Comparison of ENCODE assay signal across 11 cellular contexts in genomic region chr12:46209165-46209564, GRCh38. TPM values are rescaled to one million over a fixed set of nuclear protein-coding genes. Genes with fewer than 3 reads are reported as not detected.
DNase-seq lines count a peak whose midpoint lies in the region; ATAC-seq and TF ChIP-seq lines count a peak whose summit lies in the region.
"Had no signal": no experiment of that assay in that cellular context is flagged by ENCODE, and none has a peak within 500 bp of the region (broad histone marks: within the 10 kb centered on the region; RNA-seq: fewer than 3 reads in every experiment).

No MANE protein-coding gene starts in this region.

- no peak overlapping the region for H2BK5ac ChIP-seq in H9 (ENCODE audit: insufficient read length, low read length)

- no peak overlapping the region for H4K5ac ChIP-seq in H9 (ENCODE audit: insufficient read length, low read depth, low read length)

- no peak overlapping the region for H3K4ac ChIP-seq in H9 (ENCODE audit: low read depth, low read length)

- H3K79me2 ChIP-seq in H9 (ENCODE audit: insufficient read depth, low read length) = peaks cover 3% of the 10 kb centered on the region; the same call in 1 of the 2 replicates

- no peak overlapping the region for H3K14ac ChIP-seq in H9 (ENCODE audit: insufficient read depth, low read length)

- peaks cover 46% of the 10 kb centered on the region for H3K36me3 ChIP-seq in CD4-positive, alpha-beta memory T cell (ENCODE audit: insufficient read depth, low read length)

- H3K9me3 ChIP-seq in CD4-positive, alpha-beta memory T cell (ENCODE audit: control insufficient read depth in 1 of 2, low read length in 2 of 2) = no peaks in the 10 kb centered on the region
- H3K9me3 ChIP-seq in H9 (ENCODE audit: control insufficient read depth, low read depth, low read length) = no peaks in the 10 kb centered on the region

- CTCF ChIA-PET in CD4-positive, alpha-beta memory T cell (lab: Charles Lee; ENCODE audit: partially characterized antibody) = interaction anchor here (0.6 to 2.4 kb wide), 4 partner anchors 8 to 94 kb away, joined by 3 to 9 read pairs (median 5); partner anchors contain the start of gene SLC38A1

- intact Hi-C loops in CD4-positive, alpha-beta memory T cell (cut with micrococcal nuclease) = no loop called here
- intact Hi-C loops in CD14-positive monocyte (cut with micrococcal nuclease) = no loop called here

- POLR2A ChIA-PET in CD4-positive, alpha-beta memory T cell (lab: Charles Lee; ENCODE audit: partially characterized antibody) = interaction anchor here (0.6 to 13.0 kb wide), 7 partner anchors 10 to 163 kb away, joined by 3 to 134 read pairs (median 3); partner anchors contain the start of gene SLC38A1
- POLR2A ChIA-PET in activated naive CD8-positive, alpha-beta T cell treated with anti-CD3 and anti-CD28 coated beads, Interleukin-2, amount 10 ng/mL, durations not matched to agents 7 days and 5 days (lab: Charles Lee) = interaction anchor here (0.5 to 3.4 kb wide), 2 partner anchors 30 to 60 kb away, joined by 4 to 18 read pairs; partner anchors contain the start of gene SLC38A1

- no peak overlapping the region for H3K23ac ChIP-seq in H9 (ENCODE audit: insufficient read length, low read depth, low read length)

- H3K27me3 ChIP-seq in CD4-positive, alpha-beta memory T cell (ENCODE audit: insufficient read depth, low read length) = no peaks in the 10 kb centered on the region
- no peaks in the 10 kb centered on the region for H3K27me3 ChIP-seq in H9 (ENCODE audit: insufficient read depth, low read length)

- H2BK20ac ChIP-seq in H9 (ENCODE audit: low read depth, low read length, poor library complexity, severe bottlenecking) = no peak overlapping the region

- DNase-seq in CD4-positive, alpha-beta memory T cell = peak in 1 of 5 donors; percentile 47
- DNase-seq in H9 (no peak), mesothelial cell of epicardium (ENCODE audit: low spot score in 2 of 2, unreplicated experiment in 2 of 2) (no peak), globus pallidus (ENCODE audit: low spot score) (no peak), CD14-positive monocyte (ENCODE audit: low spot score) (no peak), 8988T (no peak), OCI-M1 (lab: John Stamatoyannopoulos, UW) (no peak)
- no peak for DNase-seq in activated naive CD8-positive, alpha-beta T cell treated with anti-CD3 and anti-CD28 coated beads, Interleukin-2, amount 10 ng/mL, durations not matched to agents 7 days and 5 days
- DNase-seq: kidney glomerular epithelial cell, MM.1S had no signal

- no peak overlapping the region for H3T11ph ChIP-seq in H9 (ENCODE audit: low read length)

- no peak overlapping the region for H2BK15ac ChIP-seq in H9 (ENCODE audit: low read depth, low read length)

- no peak overlapping the region for H3K4me2 ChIP-seq in H9 (ENCODE audit: insufficient read depth, insufficient read length, low read length)

- H4K8ac ChIP-seq in H9 (replicated peaks; ENCODE audit: insufficient read length, low read depth, low read length) = no peak overlapping the region

- peaks cover 61 to 79% (median 68%) of the 10 kb centered on the region in 4 donors for H3K4me1 Mint-ChIP-seq in CD4-positive, alpha-beta memory T cell
- H3K4me1 Mint-ChIP-seq in H9 = peaks cover 31 to 41% of the 10 kb centered on the region in 2 experiments
- peaks cover 51% of the 10 kb centered on the region for H3K4me1 Mint-ChIP-seq in activated naive CD8-positive, alpha-beta T cell treated with anti-CD3 and anti-CD28 coated beads, Interleukin-2, amount 10 ng/mL, durations not matched to agents 7 days and 5 days
- H3K4me1 Mint-ChIP-seq in mesothelial cell of epicardium = peaks cover 62% of the 10 kb centered on the region
- peaks cover 14% of the 10 kb centered on the region for H3K4me1 Mint-ChIP-seq in CD14-positive monocyte

- no peak overlapping the region for H2BK12ac ChIP-seq in H9 (ENCODE audit: insufficient read length, low read depth, low read length)

- no peak for ATAC-seq in activated naive CD8-positive, alpha-beta T cell treated with anti-CD3 and anti-CD28 coated beads, Interleukin-2, amount 10 ng/mL, durations not matched to agents 7 days and 5 days (ENCODE audit: low read depth)

- no peak overlapping the region for H2AFZ ChIP-seq in H9 (ENCODE audit: low read length)

- no CpG with 5 or more reads among the region's 4 CpGs for WGBS in H9 (ENCODE audit: extremely low coverage, insufficient read length, low lambda C conversion rate)

- no peak overlapping the region for H3K56ac ChIP-seq in H9 (ENCODE audit: insufficient read length, low read depth, low read length)

- H3K4me3 ChIP-seq in CD4-positive, alpha-beta memory T cell (ENCODE audit: low read length in 2 of 2) = no peak overlapping the region

- no peak for TF ChIP-seq CTCF in H9 (conservative IDR thresholded peaks at IDR 0.05)
- no peak for TF ChIP-seq CTCF in mesothelial cell of epicardium (IDR thresholded peaks at IDR 0.05; ENCODE audit: unreplicated experiment)
- no peak for TF ChIP-seq CTCF in CD14-positive monocyte (IDR thresholded peaks at IDR 0.05)

- no peak overlapping the region for H3K9ac ChIP-seq in H9 (ENCODE audit: extremely low read depth, insufficient read length, low read length)

- H4K20me1 ChIP-seq in H9 (ENCODE audit: control insufficient read depth, insufficient read depth, insufficient read length) = no peaks in the 10 kb centered on the region

- no peak overlapping the region for H2AK5ac ChIP-seq in H9 (ENCODE audit: insufficient read length, low read length)

- H3K27ac Mint-ChIP-seq in CD4-positive, alpha-beta memory T cell = peak overlapping the region; percentile 96 to 100 (median 99)
- H3K27ac Mint-ChIP-seq in H9 (peak overlapping the region in 2 of 3 experiments; percentile 25 to 63; a peak in 2 of 7 replicates), mesothelial cell of epicardium (peak overlapping the region; percentile 77), CD14-positive monocyte (no peak overlapping the region)
- H3K27ac Mint-ChIP-seq in activated naive CD8-positive, alpha-beta T cell treated with anti-CD3 and anti-CD28 coated beads, Interleukin-2, amount 10 ng/mL, durations not matched to agents 7 days and 5 days = peak overlapping the region; percentile 86

- peaks cover 69% of the 10 kb centered on the region for H3K4me1 ChIP-seq in CD4-positive, alpha-beta memory T cell (ENCODE audit: insufficient read depth, low read length)
- H3K4me1 ChIP-seq in H9 (ENCODE audit: insufficient read depth, low read length) = peaks cover 4% of the 10 kb centered on the region

- no peaks in the 10 kb centered on the region for H3K23me2 ChIP-seq in H9 (ENCODE audit: insufficient read length, low read depth, low read length, poor library complexity, severe bottlenecking)

- peak overlapping the region in 6 of 8 donors; percentile 21 to 83 (median 66) for H3K4me3 Mint-ChIP-seq in CD4-positive, alpha-beta memory T cell
- no peak overlapping the region for H3K4me3 Mint-ChIP-seq in H9
- H3K4me3 Mint-ChIP-seq in activated naive CD8-positive, alpha-beta T cell treated with anti-CD3 and anti-CD28 coated beads, Interleukin-2, amount 10 ng/mL, durations not matched to agents 7 days and 5 days = peak overlapping the region; percentile 1
- no peak overlapping the region for H3K4me3 Mint-ChIP-seq in mesothelial cell of epicardium
- no peak overlapping the region for H3K4me3 Mint-ChIP-seq in CD14-positive monocyte
- H3K4me3 Mint-ChIP-seq: brain had no signal

- peaks cover 67 to 88% of the 10 kb centered on the region in 2 donors for H3K36me3 Mint-ChIP-seq in CD4-positive, alpha-beta memory T cell
- H3K36me3 Mint-ChIP-seq in H9 (ENCODE audit: insufficient read depth in 1 of 3, low read depth in 3 of 3) (peaks cover 61 to 89% (median 81%) of the 10 kb centered on the region in 3 experiments), mesothelial cell of epicardium (peaks cover 37% of the 10 kb centered on the region), CD14-positive monocyte (peaks cover 4 to 7% of the 10 kb centered on the region in 2 donors)
- H3K36me3 Mint-ChIP-seq in activated naive CD8-positive, alpha-beta T cell treated with anti-CD3 and anti-CD28 coated beads, Interleukin-2, amount 10 ng/mL, durations not matched to agents 7 days and 5 days = peaks cover 58% of the 10 kb centered on the region

- H3K18ac ChIP-seq in H9 (ENCODE audit: insufficient read length, low read depth, low read length) = no peak overlapping the region

- peak overlapping the region; percentile 87 for H3K27ac ChIP-seq in CD4-positive, alpha-beta memory T cell (ENCODE audit: low read depth, low read length)
- no peak overlapping the region for H3K27ac ChIP-seq in H9 (ENCODE audit: insufficient read length, low read depth, low read length)

- peaks cover 0 to 3% (median 0%) of the 10 kb centered on the region in 8 donors for H3K9me3 Mint-ChIP-seq in CD4-positive, alpha-beta memory T cell
- H3K9me3 Mint-ChIP-seq in H9 = no peaks in the 10 kb centered on the region
- H3K9me3 Mint-ChIP-seq in activated naive CD8-positive, alpha-beta T cell treated with anti-CD3 and anti-CD28 coated beads, Interleukin-2, amount 10 ng/mL, durations not matched to agents 7 days and 5 days = no peaks in the 10 kb centered on the region
- H3K9me3 Mint-ChIP-seq in mesothelial cell of epicardium = no peaks in the 10 kb centered on the region
- H3K9me3 Mint-ChIP-seq in CD14-positive monocyte = no peaks in the 10 kb centered on the region
- H3K9me3 Mint-ChIP-seq: brain had no signal

- no peak overlapping the region for H4K91ac ChIP-seq in H9 (ENCODE audit: insufficient read length, low read depth, low read length)

- H2BK120ac ChIP-seq in H9 (ENCODE audit: low read depth, low read length, poor library complexity, severe bottlenecking) = no peak overlapping the region

- H3K79me1 ChIP-seq in H9 (ENCODE audit: insufficient read depth, low read depth, low read length, poor library complexity, severe bottlenecking) = no peaks in the 10 kb centered on the region

- no peaks in the 10 kb centered on the region for H3K27me3 Mint-ChIP-seq in CD4-positive, alpha-beta memory T cell
- H3K27me3 Mint-ChIP-seq in H9 (ENCODE audit: low read depth) (no peaks in the 10 kb centered on the region), mesothelial cell of epicardium (ENCODE audit: low read depth) (no peaks in the 10 kb centered on the region), CD14-positive monocyte (ENCODE audit: low read depth in 3 of 3) (peaks cover 2 to 10% (median 3%) of the 10 kb centered on the region in 3 donors)
- no peaks in the 10 kb centered on the region for H3K27me3 Mint-ChIP-seq in activated naive CD8-positive, alpha-beta T cell treated with anti-CD3 and anti-CD28 coated beads, Interleukin-2, amount 10 ng/mL, durations not matched to agents 7 days and 5 days
- H3K27me3 Mint-ChIP-seq: brain had no signal

RNA-seq across cellular contexts. Expression of gene SLC38A1, which starts 59.7 kb away (rescaled TPM):
- total RNA-seq in CD4-positive, alpha-beta memory T cell = 100 to 1,000 TPM; 265 to 272 TPM
- polyA plus RNA-seq in CD4-positive, alpha-beta memory T cell = 100 to 1,000 TPM; 230 to 307 TPM
- total RNA-seq in H9 (2021) = 206 and 216 TPM in 2 replicates
- 100 to 1,000 TPM; 194 to 207 TPM for total RNA-seq in activated naive CD8-positive, alpha-beta T cell treated with anti-CD3 and anti-CD28 coated beads, Interleukin-2, amount 10 ng/mL, durations not matched to agents 7 days and 5 days
- total RNA-seq in mesothelial cell of epicardium = 114 to 116 TPM (median 114 TPM) in 3 replicates
- 1 to 10 TPM; 1.6 to 1.9 TPM for polyA plus RNA-seq in CD14-positive monocyte

Comparison
In these comparisons a context has a peak if more than half of its experiments do, and no peak if none do; other contexts are left out.
1. H3K27ac Mint-ChIP-seq: peak in CD4-positive, alpha-beta memory T cell (7 of 7), H9 (2 of 3), activated naive CD8-positive, alpha-beta T cell treated with anti-CD3 and anti-CD28 coated beads, Interleukin-2, amount 10 ng/mL, durations not matched to agents 7 days and 5 days (single experiment) and mesothelial cell of epicardium (single experiment); none in CD14-positive monocyte (0 of 7).
2. H3K4me3 Mint-ChIP-seq: peak in CD4-positive, alpha-beta memory T cell (6 of 8) and activated naive CD8-positive, alpha-beta T cell treated with anti-CD3 and anti-CD28 coated beads, Interleukin-2, amount 10 ng/mL, durations not matched to agents 7 days and 5 days (single experiment); none in H9 (0 of 2), mesothelial cell of epicardium (single experiment) and CD14-positive monocyte (0 of 2).